In genomic region chr11:28965824-28966223, GRCh38 we compare ENCODE assay signal across 1 cellular context.
TF ChIP-seq lines count a peak whose summit lies in the region.

No MANE protein-coding gene starts in this region.

TF ChIP-seq in SK-N-SH treated with all-trans-retinoic acid at 6 μM for 48 hours, 23 proteins besides CTCF, POLR2A, EP300 and RAD21 (continued from another document):
- TF ChIP-seq CREB5 (CRISPR knock-in tag; IDR thresholded peaks at IDR 0.05; ENCODE audit: low read depth) (no peak), ZFP3 (CRISPR knock-in tag; IDR thresholded peaks at IDR 0.05) (no peak), ZNF8 (CRISPR knock-in tag; IDR thresholded peaks at IDR 0.05) (no peak), PPARA (CRISPR knock-in tag; IDR thresholded peaks at IDR 0.05; ENCODE audit: borderline replicate concordance) (no peak), ZFP30 (CRISPR knock-in tag; IDR thresholded peaks at IDR 0.05) (no peak), OSR1 (CRISPR knock-in tag; IDR thresholded peaks at IDR 0.05) (no peak), TOX (CRISPR knock-in tag; IDR thresholded peaks at IDR 0.05; ENCODE audit: borderline replicate concordance) (no peak), TCF4 (CRISPR knock-in tag; IDR thresholded peaks at IDR 0.05; ENCODE audit: borderline replicate concordance) (no peak), GLIS3 (CRISPR knock-in tag; IDR thresholded peaks at IDR 0.05) (no peak), ZC3H10 (CRISPR knock-in tag; IDR thresholded peaks at IDR 0.05) (no peak), ESRRG (CRISPR knock-in tag; IDR thresholded peaks at IDR 0.05) (no peak), POU6F1 (CRISPR knock-in tag; IDR thresholded peaks at IDR 0.05; ENCODE audit: borderline replicate concordance, low read depth) (no peak), ZNF565 (CRISPR knock-in tag; conservative IDR thresholded peaks at IDR 0.05; ENCODE audit: low read depth) (no peak)
- TF ChIP-seq, protein P1, sequence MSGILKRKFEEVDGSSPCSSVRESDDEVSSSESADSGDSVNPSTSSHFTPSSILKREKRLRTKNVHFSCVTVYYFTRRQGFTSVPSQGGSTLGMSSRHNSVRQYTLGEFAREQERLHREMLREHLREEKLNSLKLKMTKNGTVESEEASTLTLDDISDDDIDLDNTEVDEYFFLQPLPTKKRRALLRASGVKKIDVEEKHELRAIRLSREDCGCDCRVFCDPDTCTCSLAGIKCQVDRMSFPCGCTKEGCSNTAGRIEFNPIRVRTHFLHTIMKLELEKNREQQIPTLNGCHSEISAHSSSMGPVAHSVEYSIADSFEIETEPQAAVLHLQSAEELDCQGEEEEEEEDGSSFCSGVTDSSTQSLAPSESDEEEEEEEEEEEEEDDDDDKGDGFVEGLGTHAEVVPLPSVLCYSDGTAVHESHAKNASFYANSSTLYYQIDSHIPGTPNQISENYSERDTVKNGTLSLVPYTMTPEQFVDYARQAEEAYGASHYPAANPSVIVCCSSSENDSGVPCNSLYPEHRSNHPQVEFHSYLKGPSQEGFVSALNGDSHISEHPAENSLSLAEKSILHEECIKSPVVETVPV (CRISPR knock-in tag; IDR thresholded peaks at IDR 0.05), result no peak
TF ChIP-seq in SK-N-SH treated with all-trans-retinoic acid at 6 μM for 48 hours: peak in this region for 0.
